ENCODE assay signal across 8 cellular contexts in the genomic region with DNA sequence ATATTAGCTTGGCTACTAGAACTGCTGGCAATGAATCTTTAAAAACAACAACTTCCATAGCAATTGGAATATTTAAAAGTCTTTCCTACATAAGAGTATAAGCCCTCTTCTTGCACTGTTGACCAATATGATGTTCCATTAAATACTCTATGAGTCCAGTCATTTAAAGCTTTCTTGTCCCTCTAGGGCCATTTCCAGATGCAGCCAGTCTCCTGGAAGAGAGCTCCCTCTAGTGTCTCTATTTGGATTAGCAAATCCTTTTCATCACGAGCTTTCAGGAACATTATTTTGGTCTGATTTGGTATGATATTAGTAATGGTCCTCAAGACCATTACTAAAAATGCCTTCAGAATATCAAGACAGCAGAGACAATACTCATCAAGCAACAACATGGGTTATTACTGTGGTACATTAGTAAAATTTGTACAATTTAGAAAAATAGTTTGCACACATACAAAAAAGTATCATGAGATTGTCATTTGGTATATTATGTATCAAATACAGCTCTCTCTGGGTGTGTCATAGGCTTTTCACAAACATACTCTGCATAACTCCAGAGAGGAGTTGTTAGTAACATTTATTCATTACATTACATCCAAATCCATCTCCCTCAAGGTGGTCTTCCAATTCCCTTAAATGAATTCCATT.
A peak's percentile ranks its signal among the peaks of the same experiment; 100 is the strongest.
DNase-seq lines count a peak whose midpoint lies in the region; ATAC-seq and TF ChIP-seq lines count a peak whose summit lies in the region.

No MANE protein-coding gene starts in this region.

- peak; percentile 47 to 85 (median 72) for TF ChIP-seq CTCF in dorsolateral prefrontal cortex (IDR thresholded peaks at IDR 0.05 in 54 of 56, conservative IDR thresholded peaks at IDR 0.05 in 2 of 56; ENCODE audit: low read depth in 1 of 56, partially characterized antibody in 56 of 56)
- TF ChIP-seq CTCF in nephron progenitor cell (IDR thresholded peaks at IDR 0.05): peak; percentile 90
- no peak for TF ChIP-seq CTCF in lower leg skin (IDR thresholded peaks at IDR 0.05)

- DNase-seq in CD1c-positive myeloid dendritic cell (ENCODE audit: extremely low spot score): peak; percentile 44
- DNase-seq in GM19238 (ENCODE audit: insufficient read length, low spot score): peak; percentile 5
- DNase-seq in NCI-H82 (lab: John Stamatoyannopoulos, UW): peak; percentile 69
- no peak for DNase-seq in dorsolateral prefrontal cortex
- peak; percentile 12 for DNase-seq in nephron progenitor cell
- DNase-seq in posterior cingulate gyrus: no peak
- no peak for DNase-seq in lower leg skin (ENCODE audit: low spot score in 2 of 2)
- no peak for DNase-seq in stimulated activated effector memory CD8-positive, alpha-beta T cell treated with anti-CD3 and anti-CD28 coated beads, Interleukin-12 subunit alpha, Interleukin-12 subunit beta, amount 100 ng/mL, for 72 hours (ENCODE audit: low spot score in 2 of 2)

- peaks cover 18% of the 10 kb centered on the region for H3K4me1 Mint-ChIP-seq in nephron progenitor cell
- H3K4me1 Mint-ChIP-seq in stimulated activated effector memory CD8-positive, alpha-beta T cell treated with anti-CD3 and anti-CD28 coated beads, Interleukin-12 subunit alpha, Interleukin-12 subunit beta, amount 100 ng/mL, for 72 hours: no peaks in the 10 kb centered on the region

- no peaks in the 10 kb centered on the region for H3K27me3 ChIP-seq in dorsolateral prefrontal cortex

- no peak overlapping the region for H3K27ac Mint-ChIP-seq in nephron progenitor cell
- no peak overlapping the region for H3K27ac Mint-ChIP-seq in stimulated activated effector memory CD8-positive, alpha-beta T cell treated with anti-CD3 and anti-CD28 coated beads, Interleukin-12 subunit alpha, Interleukin-12 subunit beta, amount 100 ng/mL, for 72 hours

- H3K27ac ChIP-seq in dorsolateral prefrontal cortex: no peak overlapping the region

- H3K36me3 Mint-ChIP-seq in nephron progenitor cell (ENCODE audit: low read depth): peaks cover 9% of the 10 kb centered on the region
- no peaks in the 10 kb centered on the region for H3K36me3 Mint-ChIP-seq in stimulated activated effector memory CD8-positive, alpha-beta T cell treated with anti-CD3 and anti-CD28 coated beads, Interleukin-12 subunit alpha, Interleukin-12 subunit beta, amount 100 ng/mL, for 72 hours

- intact Hi-C loops in dorsolateral prefrontal cortex (cut with DNase I) (loop anchor here (2.0 to 5.0 kb wide), 3 partner anchors 156 to 372 kb away; no protein-coding TSS in a partner anchor), posterior cingulate gyrus (cut with DNase I) (loop anchor here (2.0 kb wide), 1 partner anchor 366 kb away; no protein-coding TSS in a partner anchor), lower leg skin (cut with DNase I; ENCODE audit: low total_unique reads) (loop anchor here (5.0 to 10.0 kb wide), 2 partner anchors 150 to 1623 kb away; no protein-coding TSS in a partner anchor)

- no peak for ATAC-seq in stimulated activated effector memory CD8-positive, alpha-beta T cell treated with anti-CD3 and anti-CD28 coated beads, Interleukin-12 subunit alpha, Interleukin-12 subunit beta, amount 100 ng/mL, for 72 hours

- H3K4me3 Mint-ChIP-seq in nephron progenitor cell: no peak overlapping the region
- H3K4me3 Mint-ChIP-seq in stimulated activated effector memory CD8-positive, alpha-beta T cell treated with anti-CD3 and anti-CD28 coated beads, Interleukin-12 subunit alpha, Interleukin-12 subunit beta, amount 100 ng/mL, for 72 hours: no peak overlapping the region

- TF ChIP-seq POLR2A in lower leg skin (IDR thresholded peaks at IDR 0.05): no peak

- no peaks in the 10 kb centered on the region for H3K27me3 Mint-ChIP-seq in nephron progenitor cell (ENCODE audit: low read depth, poor library complexity)

- peaks cover 8% of the 10 kb centered on the region for H3K9me3 Mint-ChIP-seq in nephron progenitor cell
- H3K9me3 Mint-ChIP-seq in stimulated activated effector memory CD8-positive, alpha-beta T cell treated with anti-CD3 and anti-CD28 coated beads, Interleukin-12 subunit alpha, Interleukin-12 subunit beta, amount 100 ng/mL, for 72 hours: no peaks in the 10 kb centered on the region

- 28 to 34% methylated on average over 1 of the region's 1 CpG for WGBS in lower leg skin, 2 donors

- no peak overlapping the region for H3K4me3 ChIP-seq in dorsolateral prefrontal cortex
- no peak overlapping the region for H3K4me3 ChIP-seq in lower leg skin (ENCODE audit: low read depth, poor library complexity, severe bottlenecking)

Comparison
In these comparisons a context has a peak if more than half of its experiments do, and no peak if none do; other contexts are left out.
1. DNase-seq: peak in CD1c-positive myeloid dendritic cell (single experiment), GM19238 (single experiment), NCI-H82 (single experiment) and nephron progenitor cell (single experiment); none in dorsolateral prefrontal cortex (0 of 10), posterior cingulate gyrus (0 of 10), lower leg skin (0 of 2) and stimulated activated effector memory CD8-positive, alpha-beta T cell treated with anti-CD3 and anti-CD28 coated beads, Interleukin-12 subunit alpha, Interleukin-12 subunit beta, amount 100 ng/mL, for 72 hours (0 of 2).
2. CTCF ChIP-seq: peak in dorsolateral prefrontal cortex (56 of 56) and nephron progenitor cell (single experiment); none in lower leg skin (0 of 3).